ENCODE assay signal across 14 cellular contexts in genomic region chr22:24550028-24550901, GRCh38. TPM values are rescaled to one million over a fixed set of nuclear protein-coding genes. Genes with fewer than 3 reads are reported as not detected.
DNase-seq lines count a peak whose midpoint lies in the region; TF ChIP-seq lines count a peak whose summit lies in the region.
"Had no signal": no experiment of that assay in that cellular context is flagged by ENCODE, and none has a peak within 500 bp of the region (broad histone marks: within the 10 kb centered on the region; RNA-seq: fewer than 3 reads in every experiment).

No MANE protein-coding gene starts in this region.

- H3K4me2 ChIP-seq in Loucy (ENCODE audit: low read depth, low read length, poor library complexity, severe bottlenecking) (peak overlapping the region; percentile 88), neuronal stem cell (ENCODE audit: insufficient read depth, low read length, poor library complexity, severe bottlenecking) (no peak overlapping the region), MM.1S (ENCODE audit: low read depth, low read length) (no peak overlapping the region)

- no peak overlapping the region for H2BK15ac ChIP-seq in neuronal stem cell (ENCODE audit: low read length)

- H3K27me3 ChIP-seq in Loucy (ENCODE audit: insufficient read depth, low read length, poor library complexity, severe bottlenecking) (peaks cover 4% of the 10 kb centered on the region), duodenal mucosa (ENCODE audit: control insufficient read depth in 1 of 2, insufficient read depth in 2 of 2, low read length in 2 of 2) (no peaks in the 10 kb centered on the region), neuronal stem cell (ENCODE audit: control insufficient read depth in 3 of 3, insufficient read depth in 3 of 3, low read depth in 1 of 3, low read length in 3 of 3) (no peaks in the 10 kb centered on the region), MM.1S (replicated peaks; ENCODE audit: insufficient read depth, low read length) (no peaks in the 10 kb centered on the region)

- no peak overlapping the region for H3K23ac ChIP-seq in neuronal stem cell (ENCODE audit: low read depth, low read length, poor library complexity)

- no peak overlapping the region for H4K91ac ChIP-seq in neuronal stem cell (ENCODE audit: low read depth, low read length, poor library complexity)

- H3K18ac ChIP-seq in neuronal stem cell (ENCODE audit: low read length), result no peak overlapping the region

- H3K36me3 ChIP-seq in Loucy (ENCODE audit: insufficient read depth, low read length) (peaks cover 25% of the 10 kb centered on the region; the same call in 1 of the 2 replicates), duodenal mucosa (ENCODE audit: control insufficient read depth in 1 of 2, insufficient read depth in 2 of 2, low read length in 2 of 2) (peaks cover 27 to 52% of the 10 kb centered on the region in 2 donors), neuronal stem cell (replicated peaks in 1 of 2; ENCODE audit: control insufficient read depth in 2 of 2, insufficient read depth in 2 of 2, low read length in 2 of 2) (peaks cover 27 to 59% of the 10 kb centered on the region in 2 donors), MM.1S (replicated peaks; ENCODE audit: insufficient read depth, low read length) (0 out of 2 replicates have a peak, but pooled peaks cover 4% of the 10 kb centered on the region)

- no peak overlapping the region for H3K14ac ChIP-seq in neuronal stem cell (ENCODE audit: low read length)

- H2BK5ac ChIP-seq in neuronal stem cell (ENCODE audit: low read length), result no peak overlapping the region

- H3K79me2 ChIP-seq in Loucy (ENCODE audit: insufficient read depth, low read length), result peaks cover 67% of the 10 kb centered on the region
- H3K79me2 ChIP-seq in MM.1S (ENCODE audit: low read length), result peaks cover 82% of the 10 kb centered on the region

- H4K20me1 ChIP-seq in Loucy (ENCODE audit: insufficient read depth, low read length, poor library complexity, severe bottlenecking) (peaks cover 31% of the 10 kb centered on the region), MM.1S (ENCODE audit: insufficient read depth, low read length) (no peaks in the 10 kb centered on the region)

- no peak overlapping the region for H2AK5ac ChIP-seq in neuronal stem cell (ENCODE audit: low read depth, low read length)

- no peak overlapping the region for H2BK120ac ChIP-seq in neuronal stem cell (ENCODE audit: low read depth, low read length)

- no CpG with 5 or more reads among the region's 8 CpGs for WGBS in neuronal stem cell (ENCODE audit: extremely low coverage in 2 of 2, insufficient read length in 2 of 2, insufficient replicate concordance in 1 of 2), 2 donors

- TF ChIP-seq CTCF in Loucy (conservative IDR thresholded peaks at IDR 0.05; ENCODE audit: low read length), result no peak
- no peak for TF ChIP-seq CTCF in MM.1S (IDR thresholded peaks at IDR 0.05; ENCODE audit: low read length)

- DNase-seq in Caki2 (ENCODE audit: low read depth) (peak; percentile 90), neuronal stem cell (ENCODE audit: low spot score) (no peak), NCI-H510A treated with DMSO at 0.1 percent for 48 hours (lab: John Stamatoyannopoulos, UW) (no peak), MM.1S (no peak)
- no peak for DNase-seq in activated CD4-positive, alpha-beta memory T cell treated with anti-CD3 and anti-CD28 coated beads, Interleukin-2, amount 10 ng/mL, durations not matched to agents 7 days and 5 days
- no peak for DNase-seq in stimulated activated CD4-positive, alpha-beta T cell treated with anti-CD3 and anti-CD28 coated beads, Interleukin-12 subunit alpha, Interleukin-12 subunit beta, amount 100 ng/mL, for 4 hours
- DNase-seq: DND-41, NCI-H1092 treated with DMSO at 0.1 percent for 48 hours, NCI-H774, occipital lobe had no signal

- H3K4me1 ChIP-seq in Loucy (ENCODE audit: insufficient read depth, low read length, poor library complexity, severe bottlenecking), result peaks cover 32% of the 10 kb centered on the region
- peaks cover 49 to 50% of the 10 kb centered on the region in 2 donors for H3K4me1 ChIP-seq in duodenal mucosa (ENCODE audit: control insufficient read depth in 1 of 2, insufficient read depth in 2 of 2, low read length in 2 of 2)
- H3K4me1 ChIP-seq in neuronal stem cell (ENCODE audit: control insufficient read depth in 2 of 2, insufficient read depth in 1 of 2, low read depth in 1 of 2, low read length in 2 of 2), result peaks cover 8% of the 10 kb centered on the region in 2 donors
- H3K4me1 ChIP-seq in MM.1S (ENCODE audit: low read length), result peaks cover 8% of the 10 kb centered on the region

- H3K27ac ChIP-seq in duodenal mucosa (ENCODE audit: low read depth, low read length), result peak overlapping the region; percentile 80
- no peak overlapping the region for H3K27ac ChIP-seq in neuronal stem cell (replicated peaks; ENCODE audit: low read length)
- H3K27ac ChIP-seq in MM.1S (ENCODE audit: low read length), result no peak overlapping the region

- H3F3A ChIP-seq in Loucy (ENCODE audit: low read depth) (no peaks in the 10 kb centered on the region), MM.1S (ENCODE audit: insufficient read depth, low read length) (no peaks in the 10 kb centered on the region)

- in situ Hi-C loops in Caki2 (cut with HindIII; ENCODE audit: low pct_unique_long_range_greater_than_20kb, low sequenced_read_pairs), result no loop called here

- no peaks in the 10 kb centered on the region for H3K27me3 Mint-ChIP-seq in activated CD4-positive, alpha-beta memory T cell treated with anti-CD3 and anti-CD28 coated beads, Interleukin-2, amount 10 ng/mL, durations not matched to agents 7 days and 5 days

- H3K9me3 ChIP-seq in Loucy (ENCODE audit: insufficient read depth, low read depth, low read length), result no peaks in the 10 kb centered on the region
- H3K9me3 ChIP-seq in duodenal mucosa (ENCODE audit: control insufficient read depth in 1 of 2, low read length in 2 of 2), result no peaks in the 10 kb centered on the region
- peaks cover 0 to 2% of the 10 kb centered on the region in 2 donors for H3K9me3 ChIP-seq in neuronal stem cell (replicated peaks in 1 of 2; ENCODE audit: control insufficient read depth in 2 of 2, insufficient read depth in 1 of 2, low read depth in 1 of 2, low read length in 2 of 2)
- H3K9me3 ChIP-seq in MM.1S (replicated peaks; ENCODE audit: insufficient read depth, low read length), result no peaks in the 10 kb centered on the region

- H3K79me1 ChIP-seq in neuronal stem cell (ENCODE audit: low read depth, low read length), result peaks cover 36% of the 10 kb centered on the region

- H3K4me1 Mint-ChIP-seq in activated CD4-positive, alpha-beta memory T cell treated with anti-CD3 and anti-CD28 coated beads, Interleukin-2, amount 10 ng/mL, durations not matched to agents 7 days and 5 days, result peaks cover 24% of the 10 kb centered on the region

- H3K36me3 Mint-ChIP-seq in activated CD4-positive, alpha-beta memory T cell treated with anti-CD3 and anti-CD28 coated beads, Interleukin-2, amount 10 ng/mL, durations not matched to agents 7 days and 5 days (ENCODE audit: low read depth), result peaks cover 29% of the 10 kb centered on the region

- CTCF ChIA-PET in activated CD4-positive, alpha-beta memory T cell treated with anti-CD3 and anti-CD28 coated beads, Interleukin-2, amount 10 ng/mL, durations not matched to agents 7 days and 5 days (lab: Charles Lee), result no interaction called here

- no peaks in the 10 kb centered on the region for H3K9me3 Mint-ChIP-seq in activated CD4-positive, alpha-beta memory T cell treated with anti-CD3 and anti-CD28 coated beads, Interleukin-2, amount 10 ng/mL, durations not matched to agents 7 days and 5 days
- H3K9me3 Mint-ChIP-seq: activated T-helper 2 cell treated with anti-CD3 and anti-CD28 coated beads, Interferon-gamma antibody, Interleukin-2, Interleukin-4, amounts not matched to agents 10 μg/mL and 5 μg/mL and 100 μg/mL, durations not matched to agents 14 hours and 24 hours and 36 hours had no signal

- H2AFZ ChIP-seq in Loucy (ENCODE audit: low read length) (no peak overlapping the region), neuronal stem cell (ENCODE audit: low read length) (no peak overlapping the region), MM.1S (ENCODE audit: low read length) (no peak overlapping the region)

- H2BK12ac ChIP-seq in neuronal stem cell (ENCODE audit: low read length), result no peak overlapping the region

- peak overlapping the region; percentile 24 for H4K8ac ChIP-seq in neuronal stem cell (ENCODE audit: low read depth, low read length)

- H3K27ac Mint-ChIP-seq in activated CD4-positive, alpha-beta memory T cell treated with anti-CD3 and anti-CD28 coated beads, Interleukin-2, amount 10 ng/mL, durations not matched to agents 7 days and 5 days, result no peak overlapping the region
- H3K27ac Mint-ChIP-seq: activated T-helper 2 cell treated with anti-CD3 and anti-CD28 coated beads, Interferon-gamma antibody, Interleukin-2, Interleukin-4, amounts not matched to agents 10 μg/mL and 5 μg/mL and 100 μg/mL, durations not matched to agents 14 hours and 24 hours and 36 hours had no signal

- H3K4me3 Mint-ChIP-seq in activated CD4-positive, alpha-beta memory T cell treated with anti-CD3 and anti-CD28 coated beads, Interleukin-2, amount 10 ng/mL, durations not matched to agents 7 days and 5 days, result no peak overlapping the region

- H3K9ac ChIP-seq in Loucy (ENCODE audit: low read depth, low read length, poor library complexity, severe bottlenecking) (peak overlapping the region; percentile 38), duodenal mucosa (ENCODE audit: low read depth in 1 of 2, low read length in 2 of 2) (peak overlapping the region; percentile 32 to 50), neuronal stem cell (ENCODE audit: low read depth, low read length, poor library complexity) (no peak overlapping the region), MM.1S (ENCODE audit: low read length) (no peak overlapping the region)

- H3K9me2 ChIP-seq in Loucy (replicated peaks; ENCODE audit: low read depth, low read length) (no peaks in the 10 kb centered on the region), MM.1S (replicated peaks; ENCODE audit: insufficient read depth, low read length) (no peaks in the 10 kb centered on the region)

- POLR2A ChIA-PET in activated CD4-positive, alpha-beta memory T cell treated with anti-CD3 and anti-CD28 coated beads, Interleukin-2, amount 10 ng/mL, durations not matched to agents 7 days and 5 days (lab: Charles Lee), result interaction anchor here (1.5 to 1.6 kb wide), 2 partner anchors 8 to 12 kb away, joined by 4 read pairs; no protein-coding TSS in a partner anchor

- H3K4me3 ChIP-seq in Loucy (ENCODE audit: low read length, poor library complexity, severe bottlenecking) (peak overlapping the region; percentile 17), duodenal mucosa (ENCODE audit: low read depth in 1 of 2, low read length in 2 of 2) (peak overlapping the region; percentile 22 to 38), neuronal stem cell (ENCODE audit: low read length in 2 of 2) (no peak overlapping the region), MM.1S (ENCODE audit: low read length) (no peak overlapping the region)

- H3K4ac ChIP-seq in neuronal stem cell (ENCODE audit: low read length), result no peak overlapping the region

RNA-seq across cellular contexts. Expression of gene GUCD1, which starts 4.7 kb away (rescaled TPM):
- total RNA-seq in Caki2 (2014; rRNA removed; shearing (Covaris generic); ENCODE audit: low replicate concordance), result 209 and 238 TPM in 2 replicates
- 35.1 TPM for polyA plus RNA-seq in neuronal stem cell (2013, experiment 1 of 2)
- polyA plus RNA-seq in neuronal stem cell (2013, experiment 2 of 2), result 35.4 TPM
- 100 to 1,000 TPM; 115 to 118 TPM for total RNA-seq in activated CD4-positive, alpha-beta memory T cell treated with anti-CD3 and anti-CD28 coated beads, Interleukin-2, amount 10 ng/mL, durations not matched to agents 7 days and 5 days

RNA-seq across cellular contexts. Expression of gene SNRPD3, which starts 5.5 kb away (rescaled TPM):
- 158 and 182 TPM in 2 replicates for total RNA-seq in Caki2 (2014; rRNA removed; shearing (Covaris generic); ENCODE audit: low replicate concordance)
- 103 TPM for polyA plus RNA-seq in neuronal stem cell (2013, experiment 1 of 2)
- polyA plus RNA-seq in neuronal stem cell (2013, experiment 2 of 2), result 104 TPM
- total RNA-seq in activated CD4-positive, alpha-beta memory T cell treated with anti-CD3 and anti-CD28 coated beads, Interleukin-2, amount 10 ng/mL, durations not matched to agents 7 days and 5 days, result 10 to 100 TPM; 87.1 to 93.5 TPM

RNA-seq across cellular contexts. Expression of gene LRRC75B, which starts 42.6 kb away (rescaled TPM):
- total RNA-seq in Caki2 (2014; rRNA removed; shearing (Covaris generic); ENCODE audit: low replicate concordance), result 10.0 and 19.3 TPM in 2 replicates
- 14.3 TPM for polyA plus RNA-seq in neuronal stem cell (2013, experiment 1 of 2)
- 13.3 TPM for polyA plus RNA-seq in neuronal stem cell (2013, experiment 2 of 2)
- total RNA-seq in activated CD4-positive, alpha-beta memory T cell treated with anti-CD3 and anti-CD28 coated beads, Interleukin-2, amount 10 ng/mL, durations not matched to agents 7 days and 5 days, result 1 to 10 TPM in 1 of 2 experiments, under 1 TPM in 1; 0.93 to 2.1 TPM

RNA-seq across cellular contexts. Expression of gene GGT1, which starts 52.7 kb away (rescaled TPM):
- 396 and 486 TPM in 2 replicates for total RNA-seq in Caki2 (2014; rRNA removed; shearing (Covaris generic); ENCODE audit: low replicate concordance)
- 1.9 TPM for polyA plus RNA-seq in neuronal stem cell (2013, experiment 1 of 2)
- polyA plus RNA-seq in neuronal stem cell (2013, experiment 2 of 2), result 1.9 TPM
- total RNA-seq in activated CD4-positive, alpha-beta memory T cell treated with anti-CD3 and anti-CD28 coated beads, Interleukin-2, amount 10 ng/mL, durations not matched to agents 7 days and 5 days, result 10 to 100 TPM; 64.6 to 68.4 TPM

RNA-seq across cellular contexts. Expression of gene UPB1, which starts 55.1 kb away (rescaled TPM):
- total RNA-seq in Caki2 (2014; rRNA removed; shearing (Covaris generic); ENCODE audit: low replicate concordance), result 0.41 TPM in 1 of 2 replicates, not detected in the other
- 0.21 TPM for polyA plus RNA-seq in neuronal stem cell (2013, experiment 1 of 2)
- 0.12 TPM for polyA plus RNA-seq in neuronal stem cell (2013, experiment 2 of 2)
- under 1 TPM; 0.30 to 0.33 TPM for total RNA-seq in activated CD4-positive, alpha-beta memory T cell treated with anti-CD3 and anti-CD28 coated beads, Interleukin-2, amount 10 ng/mL, durations not matched to agents 7 days and 5 days
- total RNA-seq: dermis microvascular lymphatic vessel endothelial cell, occipital lobe had no signal

Comparison
In these comparisons a context has a peak if more than half of its experiments do, and no peak if none do; other contexts are left out.
1. H3K4me3 ChIP-seq: peak in Loucy (single experiment) and duodenal mucosa (2 of 2); none in neuronal stem cell (0 of 2) and MM.1S (single experiment).
2. H3K9ac ChIP-seq: peak in Loucy (single experiment) and duodenal mucosa (2 of 2); none in neuronal stem cell (single experiment) and MM.1S (single experiment).